In the genomic region with DNA sequence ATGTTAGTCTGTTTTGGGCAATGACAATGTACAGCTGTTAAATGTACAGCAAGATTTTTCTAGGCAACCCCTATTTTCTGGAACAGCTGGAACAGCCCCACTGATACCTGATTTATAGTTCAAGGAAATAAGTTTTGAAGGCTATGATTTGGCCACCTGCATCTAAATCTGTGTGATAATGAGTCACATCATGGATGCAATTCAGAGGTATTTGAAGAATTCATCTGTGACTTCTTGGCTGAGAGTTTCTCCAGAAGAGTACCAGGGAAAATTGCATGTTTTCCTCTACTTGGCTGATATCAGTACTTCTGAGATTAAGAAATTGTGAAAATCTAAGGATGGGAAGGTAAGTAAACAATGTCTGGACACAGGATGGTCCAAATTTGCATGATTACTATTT, we compare ENCODE assay signal across 20 cellular contexts. TPM values are rescaled to one million over a fixed set of nuclear protein-coding genes. Genes with fewer than 3 reads are reported as not detected.
DNase-seq lines count a peak whose midpoint lies in the region; ATAC-seq and TF ChIP-seq lines count a peak whose summit lies in the region.
"Had no signal": no experiment of that assay in that cellular context is flagged by ENCODE, and none has a peak within 500 bp of the region (broad histone marks: within the 10 kb centered on the region; RNA-seq: fewer than 3 reads in every experiment).

No MANE protein-coding gene starts in this region.

- no peak overlapping the region for H3K27ac ChIP-seq in PC-3 (ENCODE audit: low read length)
- H3K27ac ChIP-seq: neural progenitor cell, SJSA1 had no signal

- no TSS peak for BruUV-seq in PC-3 (replicated peaks; lab: Mats Ljungman, UMichigan)

- no peak overlapping the region for H3K4me2 ChIP-seq in PC-3 (ENCODE audit: low read length)
- H3K4me2 ChIP-seq: neural progenitor cell had no signal

- DNase-seq in AG20443 (ENCODE audit: low spot score) (peak; percentile 53), PC-3 (peak; percentile 62), choroid plexus epithelial cell (ENCODE audit: low read depth) (peak; percentile 69), kidney glomerular epithelial cell (lab: John Stamatoyannopoulos, UW) (peak; percentile 47), MG63 (no peak), NCI-H524 (lab: John Stamatoyannopoulos, UW) (no peak), left colon (no peak)
- no peak for DNase-seq in activated T-cell treated with anti-CD3 and anti-CD28 coated beads, Interleukin-2, amount 50 U/mL, for 72 hours
- DNase-seq: activated CD4-positive, alpha-beta T cell treated with anti-CD3 and anti-CD28 coated beads for 1 hour; effector memory CD8-positive, alpha-beta T cell; glutamatergic neuron; midbrain; NCI-H187 treated with DMSO at 0.1 percent for 48 hours; NCI-H510A; T-helper 9 cell had no signal

- H2AFZ ChIP-seq in PC-3 (ENCODE audit: low read length) = no peak overlapping the region
- H2AFZ ChIP-seq: neural progenitor cell had no signal

- H3K4me3 Mint-ChIP-seq in activated T-cell treated with anti-CD3 and anti-CD28 coated beads, Interleukin-2, amount 50 U/mL, for 72 hours = no peak overlapping the region
- H3K4me3 Mint-ChIP-seq: effector memory CD8-positive, alpha-beta T cell; neural progenitor cell had no signal

- no peaks in the 10 kb centered on the region for H3K4me1 Mint-ChIP-seq in activated T-cell treated with anti-CD3 and anti-CD28 coated beads, Interleukin-2, amount 50 U/mL, for 72 hours (ENCODE audit: low read depth)
- H3K4me1 Mint-ChIP-seq: neural progenitor cell had no signal

- CTCF ChIA-PET in PC-3 (lab: Charles Lee) = no interaction called here

- TF ChIP-seq CTCF in PC-3 (conservative IDR thresholded peaks at IDR 0.05; ENCODE audit: low read depth, low read length) = no peak
- no peak for TF ChIP-seq CTCF in choroid plexus epithelial cell (conservative IDR thresholded peaks at IDR 0.05; ENCODE audit: low read depth, low read length)

- peaks cover 43% of the 10 kb centered on the region for H3K4me1 ChIP-seq in PC-3 (ENCODE audit: insufficient read depth, low read length)
- H3K4me1 ChIP-seq: HAP-1, neural progenitor cell, SJSA1 had no signal

- H3K9ac ChIP-seq in PC-3 (ENCODE audit: low read length) = no peak overlapping the region
- H3K9ac ChIP-seq: neural progenitor cell had no signal

- peak; percentile 34; the same call in 1 of the 2 replicates for ATAC-seq in PC-3
- ATAC-seq in activated T-cell treated with anti-CD3 and anti-CD28 coated beads, Interleukin-2, amount 50 U/mL, for 72 hours (replicated peaks in 1 of 2) = no peak
- ATAC-seq in left colon = no peak
- ATAC-seq: effector memory CD8-positive, alpha-beta T cell had no signal

- H3K9me3 Mint-ChIP-seq in activated T-cell treated with anti-CD3 and anti-CD28 coated beads, Interleukin-2, amount 50 U/mL, for 72 hours = peaks cover 10 to 22% of the 10 kb centered on the region in 2 donors

- no peak overlapping the region for H3K4me3 ChIP-seq in PC-3 (ENCODE audit: low read length)
- H3K4me3 ChIP-seq in choroid plexus epithelial cell (ENCODE audit: low read depth, low read length) = no peak overlapping the region
- H3K4me3 ChIP-seq in MG63 = no peak overlapping the region
- H3K4me3 ChIP-seq: HAP-1, neural progenitor cell, SJSA1 had no signal

- H3K9me3 ChIP-seq in PC-3 (ENCODE audit: low read length) (peaks cover 8% of the 10 kb centered on the region; the same call in 1 of the 2 replicates), MG63 (peaks cover 16% of the 10 kb centered on the region; the same call in 1 of the 2 replicates)
- H3K9me3 ChIP-seq: HAP-1, SJSA1 had no signal

- intact Hi-C loops in PC-3 (cut with micrococcal nuclease) = no loop called here
- intact Hi-C loops in left colon (cut with DNase I, micrococcal nuclease) = no loop called here

- H3K79me2 ChIP-seq in PC-3 (ENCODE audit: low read length) = no peaks in the 10 kb centered on the region

- no peaks in the 10 kb centered on the region for H3K9me2 ChIP-seq in PC-3 (replicated peaks; ENCODE audit: low read length)

- peaks cover 8 to 19% of the 10 kb centered on the region in 2 donors for H3K36me3 Mint-ChIP-seq in activated T-cell treated with anti-CD3 and anti-CD28 coated beads, Interleukin-2, amount 50 U/mL, for 72 hours (ENCODE audit: insufficient read depth in 2 of 2)
- H3K36me3 Mint-ChIP-seq: neural progenitor cell had no signal

- H3K27me3 ChIP-seq in PC-3 (ENCODE audit: low read length) (no peaks in the 10 kb centered on the region), MG63 (no peaks in the 10 kb centered on the region)
- H3K27me3 ChIP-seq: neural progenitor cell, SJSA1 had no signal

- POLR2A ChIA-PET in PC-3 (lab: Charles Lee; ENCODE audit: unreplicated experiment) = no interaction called here

- H3K36me3 ChIP-seq in PC-3 (ENCODE audit: low read depth, low read length) (peaks cover 6% of the 10 kb centered on the region; the same call in 1 of the 2 replicates), MG63 (no peaks in the 10 kb centered on the region)
- H3K36me3 ChIP-seq: HAP-1, neural progenitor cell, SJSA1 had no signal

- no peaks in the 10 kb centered on the region for H4K20me1 ChIP-seq in PC-3 (ENCODE audit: low read length)

- H3K27ac Mint-ChIP-seq in activated T-cell treated with anti-CD3 and anti-CD28 coated beads, Interleukin-2, amount 50 U/mL, for 72 hours = no peak overlapping the region
- H3K27ac Mint-ChIP-seq: effector memory CD8-positive, alpha-beta T cell had no signal

- H3F3A ChIP-seq in PC-3 (ENCODE audit: low read length, unreplicated experiment) = no peaks in the 10 kb centered on the region

- no peaks in the 10 kb centered on the region for H3K27me3 Mint-ChIP-seq in activated T-cell treated with anti-CD3 and anti-CD28 coated beads, Interleukin-2, amount 50 U/mL, for 72 hours (ENCODE audit: low read depth)
- H3K27me3 Mint-ChIP-seq: effector memory CD8-positive, alpha-beta T cell had no signal

RNA-seq across cellular contexts. Expression of gene NT5C1B, which starts 40.7 kb away (rescaled TPM):
- total RNA-seq in PC-3 (2014; rRNA removed) (not detected in 2 replicates), left colon (not detected)
- not detected in 2 replicates for total RNA-seq in MG63 (2014; rRNA removed; shearing (Covaris generic); ENCODE audit: low replicate concordance)
- not detected for total RNA-seq in activated T-cell treated with anti-CD3 and anti-CD28 coated beads, Interleukin-2, amount 50 U/mL, for 72 hours
- total RNA-seq: cardiac septum, SJSA1, urinary bladder had no signal

Comparison
In these comparisons a context has a peak if more than half of its experiments do, and no peak if none do; other contexts are left out.
1. DNase-seq: peak in AG20443 (single experiment), PC-3 (single experiment), choroid plexus epithelial cell (single experiment) and kidney glomerular epithelial cell (single experiment); none in MG63 (single experiment), NCI-H524 (0 of 2), activated T-cell treated with anti-CD3 and anti-CD28 coated beads, Interleukin-2, amount 50 U/mL, for 72 hours (0 of 2) and left colon (0 of 2).